15 cellular contexts compared by ENCODE assay signal in genomic region chr7:70884809-70885208, GRCh38.
DNase-seq lines count a peak whose midpoint lies in the region; TF ChIP-seq lines count a peak whose summit lies in the region.
"Had no signal": no experiment of that assay in that cellular context is flagged by ENCODE, and none has a peak within 500 bp of the region (broad histone marks: within the 10 kb centered on the region; RNA-seq: fewer than 3 reads in every experiment).

No MANE protein-coding gene starts in this region.

- H3K4me1 ChIP-seq in HUES64 (ENCODE audit: insufficient read depth, low read length): peaks cover 29% of the 10 kb centered on the region
- H3K4me1 ChIP-seq in hepatocyte (ENCODE audit: insufficient read depth): peaks cover 11% of the 10 kb centered on the region
- H3K4me1 ChIP-seq in mesendoderm (ENCODE audit: control insufficient read depth, low read depth, low read length): peaks cover 7% of the 10 kb centered on the region
- no peaks in the 10 kb centered on the region for H3K4me1 ChIP-seq in ascending aorta
- H3K4me1 ChIP-seq in CD4-positive, alpha-beta memory T cell (ENCODE audit: insufficient read depth, low read length): no peaks in the 10 kb centered on the region
- H3K4me1 ChIP-seq: A549, BE2C had no signal

- H2BK120ac ChIP-seq in mesendoderm (ENCODE audit: low read depth, low read length): no peak overlapping the region

- H3K36me3 ChIP-seq in HUES64 (ENCODE audit: insufficient read depth, low read length) (0 out of 2 replicates have a peak, but pooled peaks cover 5% of the 10 kb centered on the region), hepatocyte (replicated peaks; ENCODE audit: insufficient read depth, low read depth) (no peaks in the 10 kb centered on the region), mesendoderm (ENCODE audit: control insufficient read depth, insufficient read depth, low read length) (no peaks in the 10 kb centered on the region), ascending aorta (no peaks in the 10 kb centered on the region)
- H3K36me3 ChIP-seq in CD4-positive, alpha-beta memory T cell (ENCODE audit: insufficient read depth, low read length): no peaks in the 10 kb centered on the region
- H3K36me3 ChIP-seq: BE2C had no signal

- no peak overlapping the region for H3K18ac ChIP-seq in mesendoderm (ENCODE audit: low read length)

- no peaks in the 10 kb centered on the region for H3K36me3 Mint-ChIP-seq in CD4-positive, alpha-beta memory T cell
- H3K36me3 Mint-ChIP-seq: CD8-positive, alpha-beta T cell had no signal

- H3K4me1 Mint-ChIP-seq in CD4-positive, alpha-beta memory T cell: no peaks in the 10 kb centered on the region

- POLR2A ChIA-PET in CD4-positive, alpha-beta memory T cell (lab: Charles Lee; ENCODE audit: partially characterized antibody): no interaction called here

- H4K8ac ChIP-seq in mesendoderm (ENCODE audit: low read depth, low read length): no peak overlapping the region

- intact Hi-C loops in ascending aorta (cut with DNase I): no loop called here
- intact Hi-C loops in CD4-positive, alpha-beta memory T cell (cut with micrococcal nuclease): no loop called here

- H2AFZ ChIP-seq in hepatocyte: no peak overlapping the region

- H3K23ac ChIP-seq in mesendoderm (ENCODE audit: low read length): no peak overlapping the region

- H3K4me2 ChIP-seq in hepatocyte (peak overlapping the region; percentile 35), mesendoderm (ENCODE audit: low read length) (no peak overlapping the region)
- H3K4me2 ChIP-seq: A549 had no signal

- H3K4me3 ChIP-seq in HUES64 (ENCODE audit: low read length): no peak overlapping the region
- H3K4me3 ChIP-seq in hepatocyte: no peak overlapping the region
- H3K4me3 ChIP-seq in mesendoderm (ENCODE audit: low read length): no peak overlapping the region
- H3K4me3 ChIP-seq in ascending aorta: no peak overlapping the region
- no peak overlapping the region for H3K4me3 ChIP-seq in CD4-positive, alpha-beta memory T cell (ENCODE audit: low read length in 2 of 2)
- H3K4me3 ChIP-seq: A549, K562 had no signal

- no peaks in the 10 kb centered on the region for H3K9me2 ChIP-seq in hepatocyte (replicated peaks; ENCODE audit: insufficient read depth)

- H3K9me3 ChIP-seq in HUES64 (ENCODE audit: insufficient read depth, low read depth, low read length) (peaks cover 20% of the 10 kb centered on the region), hepatocyte (ENCODE audit: low read depth) (no peaks in the 10 kb centered on the region), ascending aorta (peaks cover 0 to 3% of the 10 kb centered on the region in 2 donors)
- no peaks in the 10 kb centered on the region for H3K9me3 ChIP-seq in CD4-positive, alpha-beta memory T cell (ENCODE audit: control insufficient read depth in 1 of 2, low read length in 2 of 2)
- H3K9me3 ChIP-seq: A549, BE2C had no signal

- no peak overlapping the region for H2AK5ac ChIP-seq in mesendoderm (ENCODE audit: low read length)

- no peaks in the 10 kb centered on the region for H3K79me1 ChIP-seq in mesendoderm (ENCODE audit: low read length)

- H3K27ac ChIP-seq in HUES64 (ENCODE audit: low read depth, low read length): peak overlapping the region; percentile 86
- peak overlapping the region; percentile 67 for H3K27ac ChIP-seq in hepatocyte
- H3K27ac ChIP-seq in mesendoderm (ENCODE audit: low read depth, low read length): no peak overlapping the region
- H3K27ac ChIP-seq in ascending aorta: no peak overlapping the region
- H3K27ac ChIP-seq in CD4-positive, alpha-beta memory T cell (ENCODE audit: low read depth, low read length): no peak overlapping the region
- H3K27ac ChIP-seq: A549, C4-2B had no signal

- DNase-seq in hepatocyte (ENCODE audit: low spot score) (peak; percentile 20), mesendoderm (no peak), ascending aorta (ENCODE audit: low spot score in 2 of 2) (no peak), LoVo (ENCODE audit: low spot score) (no peak)
- no peak for DNase-seq in CD4-positive, alpha-beta memory T cell
- DNase-seq: BE2C; CD8-positive, alpha-beta T cell; COR-L47; DMS153; DND-41; GDM1 had no signal

- H3K79me2 ChIP-seq in hepatocyte (no peaks in the 10 kb centered on the region), mesendoderm (ENCODE audit: control insufficient read depth, insufficient read depth, low read length) (no peaks in the 10 kb centered on the region)

- H3K27me3 ChIP-seq in HUES64 (ENCODE audit: insufficient read depth, low read length): no peaks in the 10 kb centered on the region
- H3K27me3 ChIP-seq in hepatocyte: no peaks in the 10 kb centered on the region
- no peaks in the 10 kb centered on the region for H3K27me3 ChIP-seq in mesendoderm (ENCODE audit: insufficient read depth, low read length, poor library complexity)
- H3K27me3 ChIP-seq in ascending aorta: no peaks in the 10 kb centered on the region
- no peaks in the 10 kb centered on the region for H3K27me3 ChIP-seq in CD4-positive, alpha-beta memory T cell (ENCODE audit: insufficient read depth, low read length)
- H3K27me3 ChIP-seq: BE2C had no signal

- WGBS in HUES64: 73% methylated on average over 2 of the region's 3 CpGs
- 68% methylated on average over 3 of the region's 3 CpGs for WGBS in hepatocyte (ENCODE audit: low lambda C conversion rate, missing lambda C conversion rate)
- no CpG with 5 or more reads among the region's 3 CpGs for WGBS in mesendoderm (ENCODE audit: extremely low coverage, insufficient coverage, low lambda C conversion rate)

- H2BK15ac ChIP-seq in mesendoderm (replicated peaks; ENCODE audit: low read depth): no peak overlapping the region

- H3K9ac ChIP-seq in HUES64 (ENCODE audit: low read depth, low read length): peak overlapping the region; percentile 38; the same call in 1 of the 2 replicates
- H3K9ac ChIP-seq in mesendoderm (ENCODE audit: low read length): no peak overlapping the region

- H4K20me1 ChIP-seq in hepatocyte (ENCODE audit: insufficient read depth, poor library complexity, severe bottlenecking): no peaks in the 10 kb centered on the region

- TF ChIP-seq CTCF in hepatocyte (IDR thresholded peaks at IDR 0.05; ENCODE audit: poor library complexity) (no peak), ascending aorta (IDR thresholded peaks at IDR 0.05) (no peak)

- H4K5ac ChIP-seq in mesendoderm (ENCODE audit: low read length): no peak overlapping the region

- H3K56ac ChIP-seq in mesendoderm (ENCODE audit: low read length): no peak overlapping the region

- peaks cover 0 to 2% of the 10 kb centered on the region in 2 donors for H3K27me3 Mint-ChIP-seq in CD4-positive, alpha-beta memory T cell

- CTCF ChIA-PET in CD4-positive, alpha-beta memory T cell (lab: Charles Lee; ENCODE audit: partially characterized antibody): no interaction called here

- peaks cover 0 to 33% (median 13%) of the 10 kb centered on the region in 8 donors for H3K9me3 Mint-ChIP-seq in CD4-positive, alpha-beta memory T cell

- no peak overlapping the region for H3K4me3 Mint-ChIP-seq in CD4-positive, alpha-beta memory T cell
- H3K4me3 Mint-ChIP-seq: CD8-positive, alpha-beta T cell had no signal

- no peak overlapping the region for H3K27ac Mint-ChIP-seq in CD4-positive, alpha-beta memory T cell
- H3K27ac Mint-ChIP-seq: CD8-positive, alpha-beta T cell had no signal

- H3K4ac ChIP-seq in mesendoderm (ENCODE audit: low read depth, low read length): no peak overlapping the region

- peak overlapping the region; percentile 28 for H2BK5ac ChIP-seq in mesendoderm (ENCODE audit: low read length)

Comparison
In these comparisons a context has a peak if more than half of its experiments do, and no peak if none do; other contexts are left out.
1. H3K27ac ChIP-seq: peak in HUES64 (single experiment) and hepatocyte (single experiment); none in mesendoderm (single experiment), ascending aorta (0 of 2) and CD4-positive, alpha-beta memory T cell (single experiment).